ENCODE assay signal across 1 cellular context in the genomic region with DNA sequence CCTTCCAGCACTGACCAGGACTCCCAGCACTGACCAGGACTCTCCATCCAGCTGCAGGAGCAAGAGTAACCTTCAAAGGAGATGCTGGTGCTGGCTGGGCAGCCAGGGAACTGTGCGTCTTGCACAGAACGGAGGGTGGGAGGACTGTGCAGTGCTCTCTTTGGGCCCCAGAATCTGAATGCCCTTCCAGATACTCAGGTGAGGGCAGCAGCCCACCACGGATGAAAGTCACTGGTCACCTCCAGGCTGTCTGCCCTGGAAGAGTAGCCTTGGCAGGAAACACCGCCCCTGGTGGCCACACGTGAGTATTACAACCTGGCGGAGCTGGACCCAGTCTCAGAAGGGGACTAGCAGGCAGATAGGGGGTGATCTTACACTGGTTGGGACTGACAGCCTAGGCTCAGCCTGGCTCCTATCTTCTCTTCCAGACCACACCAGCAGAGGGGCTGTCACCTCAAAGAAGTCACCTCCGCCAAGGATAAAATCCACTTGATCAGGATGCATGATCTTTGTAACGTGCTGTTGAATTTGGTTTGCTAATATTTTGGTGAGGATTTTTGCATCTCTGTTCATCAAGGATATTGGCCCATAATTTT.
TF ChIP-seq lines count a peak whose summit lies in the region.

No MANE protein-coding gene starts in this region.

TF ChIP-seq in HepG2, 621 proteins besides CTCF, POLR2A, EP300 and RAD21 (continued from another document):
- TF ChIP-seq HNF1A (IDR thresholded peaks at IDR 0.05; ENCODE audit: low read depth) (no peak), HNF1A (CRISPR knock-in tag; IDR thresholded peaks at IDR 0.05; ENCODE audit: borderline replicate concordance) (no peak; the same call in 1 of the 2 replicates), MAFK (conservative IDR thresholded peaks at IDR 0.05 in 1 of 2, IDR thresholded peaks at IDR 0.05 in 1 of 2; ENCODE audit: low read length in 2 of 2) (no peak)
